22 cellular contexts compared by ENCODE assay signal in genomic region chr12:92938623-92939022, GRCh38.
"Had no signal": no experiment of that assay in that cellular context is flagged by ENCODE, and none has a peak within 500 bp of the region (broad histone marks: within the 10 kb centered on the region; RNA-seq: fewer than 3 reads in every experiment).

No MANE protein-coding gene starts in this region.

- H3K27me3 Mint-ChIP-seq: memory B cell; stimulated activated naive CD8-positive, alpha-beta T cell treated with anti-CD3 and anti-CD28 coated beads, Interleukin-15, amount 100 ng/mL, for 72 hours had no signal

- H3K4me1 Mint-ChIP-seq: immature natural killer cell; stimulated activated naive CD8-positive, alpha-beta T cell treated with anti-CD3 and anti-CD28 coated beads, Interleukin-15, amount 100 ng/mL, for 72 hours had no signal

- H3K36me3 Mint-ChIP-seq: immature natural killer cell, natural killer cell had no signal

- DNase-seq: dorsolateral prefrontal cortex; effector CD4-positive, alpha-beta T cell; esophagus squamous epithelium; hypothalamus; immature natural killer cell; islet precursor cell; left ventricle myocardium superior; lower lobe of right lung; natural killer cell; pancreas; retina; right lobe of liver; small intestine; stimulated activated CD4-positive, alpha-beta T cell treated with anti-CD3 and anti-CD28 coated beads, Interleukin-15, amount 100 ng/mL, for 24 hours; stimulated activated CD4-positive, alpha-beta T cell treated with anti-CD3 and anti-CD28 coated beads, Interleukin-2, amount 100 ng/mL, for 48 hours; stimulated activated naive CD4-positive, alpha-beta T cell; stimulated activated naive CD8-positive, alpha-beta T cell treated with anti-CD3 and anti-CD28 coated beads, Interleukin-15, amount 100 ng/mL, for 72 hours; upper lobe of left lung had no signal

- H3K27ac ChIP-seq: dorsolateral prefrontal cortex, esophagus squamous epithelium, lower lobe of right lung, neutrophil, pancreas, right lobe of liver, suprapubic skin, upper lobe of left lung had no signal

- H3K36me3 ChIP-seq: esophagus squamous epithelium, lower lobe of right lung, neutrophil, pancreas, right lobe of liver, suprapubic skin, upper lobe of left lung had no signal

- H3K4me1 ChIP-seq: lower lobe of right lung, pancreas, suprapubic skin had no signal

- H3K4me3 Mint-ChIP-seq: immature natural killer cell; memory B cell; natural killer cell; neural crest cell; stimulated activated naive CD8-positive, alpha-beta T cell treated with anti-CD3 and anti-CD28 coated beads, Interleukin-15, amount 100 ng/mL, for 72 hours had no signal

- H3K9me3 Mint-ChIP-seq: immature natural killer cell; natural killer cell; neural crest cell; stimulated activated naive CD8-positive, alpha-beta T cell treated with anti-CD3 and anti-CD28 coated beads, Interleukin-15, amount 100 ng/mL, for 72 hours had no signal

- H3K9me3 ChIP-seq: esophagus squamous epithelium, lower lobe of right lung, neutrophil, pancreas, right lobe of liver, suprapubic skin, upper lobe of left lung had no signal

- H3K4me3 ChIP-seq: dorsolateral prefrontal cortex, esophagus squamous epithelium, lower lobe of right lung, pancreas, right lobe of liver, suprapubic skin, upper lobe of left lung had no signal

- ATAC-seq: left ventricle myocardium superior, lower lobe of right lung, natural killer cell, pancreas, right lobe of liver had no signal

- H3K27ac Mint-ChIP-seq: immature natural killer cell; memory B cell; natural killer cell; stimulated activated naive CD8-positive, alpha-beta T cell treated with anti-CD3 and anti-CD28 coated beads, Interleukin-15, amount 100 ng/mL, for 72 hours had no signal

- H3K27me3 ChIP-seq: dorsolateral prefrontal cortex, esophagus squamous epithelium, neutrophil, pancreas, right lobe of liver, suprapubic skin, upper lobe of left lung had no signal
